In genomic region chr18:36186461-36187137, GRCh38 we compare ENCODE assay signal across 8 cellular contexts. TPM values are rescaled to one million over a fixed set of nuclear protein-coding genes. Genes with fewer than 3 reads are reported as not detected.
DNase-seq lines count a peak whose midpoint lies in the region; ATAC-seq and TF ChIP-seq lines count a peak whose summit lies in the region.

No MANE protein-coding gene starts in this region.

- H3K36me3 Mint-ChIP-seq in CD4-positive, alpha-beta T cell (ENCODE audit: low read depth): no peaks in the 10 kb centered on the region
- no peaks in the 10 kb centered on the region for H3K36me3 Mint-ChIP-seq in activated CD4-positive, alpha-beta memory T cell treated with anti-CD3 and anti-CD28 coated beads, Interleukin-2, amount 10 ng/mL, durations not matched to agents 7 days and 5 days (ENCODE audit: low read depth)
- no peaks in the 10 kb centered on the region for H3K36me3 Mint-ChIP-seq in progenitor cell of endocrine pancreas (ENCODE audit: insufficient read depth)

- H3K9me3 Mint-ChIP-seq in CD4-positive, alpha-beta T cell: no peaks in the 10 kb centered on the region
- no peaks in the 10 kb centered on the region for H3K9me3 Mint-ChIP-seq in activated CD4-positive, alpha-beta memory T cell treated with anti-CD3 and anti-CD28 coated beads, Interleukin-2, amount 10 ng/mL, durations not matched to agents 7 days and 5 days
- H3K9me3 Mint-ChIP-seq in progenitor cell of endocrine pancreas (ENCODE audit: low read depth): no peaks in the 10 kb centered on the region

- intact Hi-C loops in CD4-positive, alpha-beta T cell (cut with DNase I, micrococcal nuclease): no loop called here
- intact Hi-C loops in Right ventricle myocardium superior (cut with DNase I): loop anchor here (10.0 kb wide), 1 partner anchor 98 kb away; no protein-coding TSS in a partner anchor

- peak overlapping the region; percentile 82 for H3K4me3 Mint-ChIP-seq in CD4-positive, alpha-beta T cell
- peak overlapping the region; percentile 73 for H3K4me3 Mint-ChIP-seq in activated CD4-positive, alpha-beta memory T cell treated with anti-CD3 and anti-CD28 coated beads, Interleukin-2, amount 10 ng/mL, durations not matched to agents 7 days and 5 days
- peak overlapping the region; percentile 81 for H3K4me3 Mint-ChIP-seq in progenitor cell of endocrine pancreas (ENCODE audit: low read depth)

- H3K27ac Mint-ChIP-seq in CD4-positive, alpha-beta T cell: no peak overlapping the region
- H3K27ac Mint-ChIP-seq in activated CD4-positive, alpha-beta memory T cell treated with anti-CD3 and anti-CD28 coated beads, Interleukin-2, amount 10 ng/mL, durations not matched to agents 7 days and 5 days: no peak overlapping the region
- no peak overlapping the region for H3K27ac Mint-ChIP-seq in progenitor cell of endocrine pancreas

- POLR2A ChIA-PET in CD4-positive, alpha-beta T cell (lab: Charles Lee): interaction anchor here (1.2 to 1.3 kb wide), 2 partner anchors 23 to 57 kb away, joined by 5 to 6 read pairs; partner anchors contain the start of gene SLC39A6
- POLR2A ChIA-PET in activated CD4-positive, alpha-beta memory T cell treated with anti-CD3 and anti-CD28 coated beads, Interleukin-2, amount 10 ng/mL, durations not matched to agents 7 days and 5 days (lab: Charles Lee): interaction anchor here (1.3 kb wide), 2 partner anchors 12 to 58 kb away, joined by 3 to 4 read pairs; no protein-coding TSS in a partner anchor

- ATAC-seq in CD4-positive, alpha-beta T cell (ENCODE audit: poor library complexity): peak; percentile 61
- peak; percentile 7 for ATAC-seq in HG02884 (IDR thresholded peaks at IDR 0.05; ENCODE audit: unreplicated experiment)
- ATAC-seq in Right ventricle myocardium superior (ENCODE audit: poor library complexity): peak; percentile 40
- ATAC-seq in GM18498 (IDR thresholded peaks at IDR 0.05; ENCODE audit: unreplicated experiment): no peak
- no peak for ATAC-seq in GM19035 (IDR thresholded peaks at IDR 0.05; ENCODE audit: unreplicated experiment)

- CTCF ChIA-PET in CD4-positive, alpha-beta T cell (lab: Charles Lee): no interaction called here
- CTCF ChIA-PET in activated CD4-positive, alpha-beta memory T cell treated with anti-CD3 and anti-CD28 coated beads, Interleukin-2, amount 10 ng/mL, durations not matched to agents 7 days and 5 days (lab: Charles Lee): no interaction called here

- H3K27me3 ChIP-seq in CD4-positive, alpha-beta T cell (ENCODE audit: control insufficient read depth, insufficient read depth, low read length): peaks cover 17% of the 10 kb centered on the region

- peaks cover 33% of the 10 kb centered on the region for H3K27me3 Mint-ChIP-seq in CD4-positive, alpha-beta T cell
- H3K27me3 Mint-ChIP-seq in activated CD4-positive, alpha-beta memory T cell treated with anti-CD3 and anti-CD28 coated beads, Interleukin-2, amount 10 ng/mL, durations not matched to agents 7 days and 5 days: peaks cover 24% of the 10 kb centered on the region
- peaks cover 72% of the 10 kb centered on the region for H3K27me3 Mint-ChIP-seq in progenitor cell of endocrine pancreas

- no peaks in the 10 kb centered on the region for H3K9me3 ChIP-seq in CD4-positive, alpha-beta T cell (ENCODE audit: control insufficient read depth, low read length)

- no peak for TF ChIP-seq CTCF in CD4-positive, alpha-beta T cell (IDR thresholded peaks at IDR 0.05)
- no peak for TF ChIP-seq CTCF in progenitor cell of endocrine pancreas (IDR thresholded peaks at IDR 0.05; ENCODE audit: unreplicated experiment)

- H3K27ac ChIP-seq in CD4-positive, alpha-beta T cell (ENCODE audit: low read depth, low read length): no peak overlapping the region

- peaks cover 9% of the 10 kb centered on the region for H3K4me1 Mint-ChIP-seq in CD4-positive, alpha-beta T cell (ENCODE audit: low read depth)
- H3K4me1 Mint-ChIP-seq in activated CD4-positive, alpha-beta memory T cell treated with anti-CD3 and anti-CD28 coated beads, Interleukin-2, amount 10 ng/mL, durations not matched to agents 7 days and 5 days: peaks cover 6% of the 10 kb centered on the region
- peaks cover 3% of the 10 kb centered on the region for H3K4me1 Mint-ChIP-seq in progenitor cell of endocrine pancreas (ENCODE audit: low read depth)

- peak in 3 of 10 experiments; percentile 8 to 39 (median 14) for DNase-seq in CD4-positive, alpha-beta T cell
- peak; percentile 34 for DNase-seq in activated CD4-positive, alpha-beta memory T cell treated with anti-CD3 and anti-CD28 coated beads, Interleukin-2, amount 10 ng/mL, durations not matched to agents 7 days and 5 days
- DNase-seq in Right ventricle myocardium superior (peak; percentile 71), progenitor cell of endocrine pancreas (ENCODE audit: low spot score, unreplicated experiment) (no peak), hypothalamus (lab: John Stamatoyannopoulos, UW) (no peak)

RNA-seq across cellular contexts. Expression of gene MOCOS, which starts 0.7 kb away (rescaled TPM):
- total RNA-seq in CD4-positive, alpha-beta T cell: not detected
- total RNA-seq in activated CD4-positive, alpha-beta memory T cell treated with anti-CD3 and anti-CD28 coated beads, Interleukin-2, amount 10 ng/mL, durations not matched to agents 7 days and 5 days: under 1 TPM; 0.15 to 0.25 TPM
- total RNA-seq in Right ventricle myocardium superior (0.40 TPM), progenitor cell of endocrine pancreas (2.0 and 3.0 TPM in 2 replicates)

RNA-seq across cellular contexts. Expression of gene ELP2, which starts 56.9 kb away (rescaled TPM):
- 100 to 1,000 TPM; 200 to 206 TPM for total RNA-seq in CD4-positive, alpha-beta T cell
- total RNA-seq in activated CD4-positive, alpha-beta memory T cell treated with anti-CD3 and anti-CD28 coated beads, Interleukin-2, amount 10 ng/mL, durations not matched to agents 7 days and 5 days: 10 to 100 TPM; 54.5 to 60.1 TPM
- 47.6 TPM for total RNA-seq in Right ventricle myocardium superior
- 111 TPM in 2 replicates for total RNA-seq in progenitor cell of endocrine pancreas

RNA-seq across cellular contexts. Expression of gene SLC39A6, which starts 57.5 kb away (rescaled TPM):
- total RNA-seq in CD4-positive, alpha-beta T cell: 10 to 100 TPM; 10.6 to 11.0 TPM
- 10 to 100 TPM; 22.9 to 24.8 TPM for total RNA-seq in activated CD4-positive, alpha-beta memory T cell treated with anti-CD3 and anti-CD28 coated beads, Interleukin-2, amount 10 ng/mL, durations not matched to agents 7 days and 5 days
- 11.4 TPM for total RNA-seq in Right ventricle myocardium superior
- total RNA-seq in progenitor cell of endocrine pancreas: 78.1 and 80.1 TPM in 2 replicates

Comparison
In these comparisons a context has a peak if more than half of its experiments do, and no peak if none do; other contexts are left out.
1. ATAC-seq: peak in CD4-positive, alpha-beta T cell (single experiment), HG02884 (single experiment) and Right ventricle myocardium superior (single experiment); none in GM18498 (single experiment) and GM19035 (single experiment).
2. DNase-seq: peak in activated CD4-positive, alpha-beta memory T cell treated with anti-CD3 and anti-CD28 coated beads, Interleukin-2, amount 10 ng/mL, durations not matched to agents 7 days and 5 days (single experiment) and Right ventricle myocardium superior (single experiment); none in progenitor cell of endocrine pancreas (single experiment) and hypothalamus (0 of 51).
3. Peak in every context shown above with its lines, with median percentiles within 50 percentile points of each other: H3K4me3 Mint-ChIP-seq.